14 cellular contexts compared by ENCODE assay signal in genomic region chr11:11806074-11806473, GRCh38.
"Had no signal": no experiment of that assay in that cellular context is flagged by ENCODE, and none has a peak within 500 bp of the region (broad histone marks: within the 10 kb centered on the region; RNA-seq: fewer than 3 reads in every experiment).

No MANE protein-coding gene starts in this region.

- H3K27ac ChIP-seq: ascending aorta, esophagus squamous epithelium, hepatocyte had no signal

- H3K4me3 ChIP-seq: ascending aorta, esophagus squamous epithelium, hepatocyte, lung, skin epidermis had no signal

- H3K79me2 ChIP-seq: hepatocyte had no signal

- H2AFZ ChIP-seq: hepatocyte had no signal

- H3K36me3 ChIP-seq: ascending aorta, esophagus squamous epithelium had no signal

- H3K9me3 ChIP-seq: ascending aorta, esophagus squamous epithelium had no signal

- H3K4me2 ChIP-seq: hepatocyte had no signal

- DNase-seq: activated CD4-positive, alpha-beta T cell treated with anti-CD3 and anti-CD28 coated beads, Interleukin-2, amount 50 U/mL, for 1 hour; activated CD8-positive, alpha-beta memory T cell treated with anti-CD3 and anti-CD28 coated beads, Interleukin-2, amount 50 U/mL, for 48 hours; activated effector memory CD4-positive, alpha-beta T cell treated with anti-CD3 and anti-CD28 coated beads, Interleukin-2, amount 50 U/mL, for 16 hours; activated naive CD4-positive, alpha-beta T cell treated with anti-CD3 and anti-CD28 coated beads, Interleukin-2, amount 50 U/mL, for 16 hours; activated T-cell treated with anti-CD3 and anti-CD28 coated beads, Interleukin-2, amount 50 U/mL, for 48 hours; cerebellar nuclear complex; effector memory CD4-positive, alpha-beta T cell; esophagus squamous epithelium; left colon; stimulated activated CD4-positive, alpha-beta T cell treated with anti-CD3 and anti-CD28 coated beads, Interleukin-2, amount 100 ng/mL, for 48 hours had no signal

- H3K27me3 ChIP-seq: ascending aorta had no signal

- H3K4me1 ChIP-seq: esophagus squamous epithelium had no signal

- ATAC-seq: left colon had no signal
